In genomic region chr12:125198647-125199046, GRCh38 we compare ENCODE assay signal across 26 cellular contexts. TPM values are rescaled to one million over a fixed set of nuclear protein-coding genes. Genes with fewer than 3 reads are reported as not detected.
"Had no signal": no experiment of that assay in that cellular context is flagged by ENCODE, and none has a peak within 500 bp of the region (broad histone marks: within the 10 kb centered on the region; RNA-seq: fewer than 3 reads in every experiment).

No MANE protein-coding gene starts in this region.

- H3K27ac ChIP-seq: heart left ventricle, ovary, skin epidermis, thoracic aorta, uterus had no signal

- ATAC-seq: activated CD4-positive, CD25-positive, alpha-beta regulatory T cell treated with anti-CD3 and anti-CD28 coated beads, Interleukin-2, amount 50 U/mL, for 24 hours; activated T-cell treated with anti-CD3 and anti-CD28 coated beads, Interleukin-2, amount 50 U/mL, for 4 hours; activated T-helper 17 cell treated with anti-CD3 and anti-CD28 coated beads, Interleukin-2, amount 50 U/mL, for 72 hours; esophagus mucosa; heart left ventricle; left cardiac atrium; sciatic nerve; stimulated activated effector memory CD8-positive, alpha-beta T cell treated with anti-CD3 and anti-CD28 coated beads, Interleukin-12 subunit alpha, Interleukin-12 subunit beta, amount 100 ng/mL, for 72 hours had no signal

- H3K4me3 ChIP-seq: heart left ventricle, ovary, skin epidermis, thoracic aorta, uterus had no signal

- DNase-seq: activated CD4-positive, alpha-beta memory T cell treated with anti-CD3 and anti-CD28 coated beads for 36 hours; activated CD4-positive, alpha-beta T cell treated with anti-CD3 and anti-CD28 coated beads, Interleukin-2, amount 10 ng/mL, durations not matched to agents 24 days and 14 days; activated CD8-positive, alpha-beta memory T cell treated with anti-CD3 and anti-CD28 coated beads, Interleukin-2, amount 50 U/mL, for 4 hours; activated gamma-delta T cell treated with Interleukin-2 at 50 U/mL for 16 hours; activated naive CD4-positive, alpha-beta T cell treated with anti-CD3 and anti-CD28 coated beads, Interleukin-2, amount 50 U/mL, for 16 hours; activated T-cell treated with anti-CD3 and anti-CD28 coated beads, Interleukin-2, amount 50 U/mL, for 4 hours; amygdala; cortex of kidney; foreskin fibroblast; heart left ventricle; left cardiac atrium; mammary epithelial cell; nephron progenitor cell; ovary; stimulated activated CD4-positive, alpha-beta T cell treated with anti-CD3 and anti-CD28 coated beads, Interleukin-4, amount 100 ng/mL, for 24 hours; T-helper 1 cell; trophoblast cell; uterus had no signal

- H3K36me3 ChIP-seq: heart left ventricle, ovary, thoracic aorta, uterus had no signal

- H3K9me3 ChIP-seq: ovary, thoracic aorta, uterus had no signal

- H3K27me3 ChIP-seq: ovary, uterus had no signal

- H3K4me1 ChIP-seq: uterus had no signal

RNA-seq across cellular contexts. Expression of gene TMEM132B, which starts 12.5 kb away (rescaled TPM):
- total RNA-seq: activated CD4-positive, alpha-beta memory T cell treated with anti-CD3 and anti-CD28 coated beads for 36 hours; activated CD4-positive, alpha-beta T cell treated with anti-CD3 and anti-CD28 coated beads, Interleukin-2, amount 10 ng/mL, durations not matched to agents 24 days and 14 days; activated CD8-positive, alpha-beta memory T cell treated with anti-CD3 and anti-CD28 coated beads for 36 hours; activated T-helper 17 cell treated with anti-CD3 and anti-CD28 coated beads, Interleukin-2, amount 50 U/mL, for 72 hours had no signal
